32 cellular contexts compared by ENCODE assay signal in the genomic region with DNA sequence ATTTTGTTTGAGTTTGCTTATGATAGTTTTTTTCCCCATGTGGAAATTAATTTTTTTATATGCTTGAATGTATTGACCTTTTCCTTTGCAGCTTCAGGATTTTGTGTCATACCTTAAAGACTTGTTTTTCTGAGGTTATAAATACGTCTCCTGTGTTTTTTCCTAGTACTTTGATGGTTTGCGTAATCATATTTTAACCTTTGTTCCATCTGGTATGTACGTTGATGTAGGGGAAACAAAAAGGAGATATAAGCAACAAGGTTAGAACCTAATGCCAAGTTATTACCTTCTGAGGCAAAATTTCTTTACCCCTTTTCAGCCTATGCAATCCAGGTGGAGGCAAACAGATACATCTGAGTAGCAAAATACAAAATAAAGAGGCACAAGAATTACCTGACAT.
"Had no signal": no experiment of that assay in that cellular context is flagged by ENCODE, and none has a peak within 500 bp of the region (broad histone marks: within the 10 kb centered on the region; RNA-seq: fewer than 3 reads in every experiment).

No MANE protein-coding gene starts in this region.

- H3K27ac ChIP-seq: cardiac muscle cell, VCaP had no signal

- ATAC-seq: activated CD4-positive, alpha-beta T cell treated with anti-CD3 and anti-CD28 coated beads for 36 hours; activated CD4-positive, CD25-positive, alpha-beta regulatory T cell treated with anti-CD3 and anti-CD28 coated beads, Interleukin-2, amount 50 U/mL, for 24 hours; activated CD8-positive, alpha-beta memory T cell treated with anti-CD3 and anti-CD28 coated beads, Interleukin-2, amount 10 ng/mL, durations not matched to agents 7 days and 5 days; activated CD8-positive, alpha-beta T cell treated with anti-CD3 and anti-CD28 coated beads, Interleukin-2, amount 10 ng/mL, durations not matched to agents 7 days and 5 days had no signal

- DNase-seq: activated CD4-positive, alpha-beta memory T cell treated with anti-CD3 and anti-CD28 coated beads, Interleukin-2, amount 10 ng/mL, durations not matched to agents 7 days and 5 days; activated CD4-positive, alpha-beta T cell treated with anti-CD3 and anti-CD28 coated beads for 1 hour; activated CD4-positive, alpha-beta T cell treated with anti-CD3 and anti-CD28 coated beads for 36 hours; activated CD4-positive, alpha-beta T cell treated with anti-CD3 and anti-CD28 coated beads for 48 hours; activated CD4-positive, alpha-beta T cell treated with anti-CD3 and anti-CD28 coated beads, Interleukin-2, amount 10 ng/mL, durations not matched to agents 7 days and 5 days; activated CD4-positive, alpha-beta T cell treated with anti-CD3 and anti-CD28 coated beads, Interleukin-2, amount 50 U/mL, for 48 hours; activated CD4-positive, CD25-positive, alpha-beta regulatory T cell; activated CD8-positive, alpha-beta memory T cell treated with anti-CD3 and anti-CD28 coated beads for 24 hours; activated CD8-positive, alpha-beta memory T cell treated with anti-CD3 and anti-CD28 coated beads, Interleukin-2, amount 10 ng/mL, durations not matched to agents 7 days and 5 days; activated CD8-positive, alpha-beta memory T cell treated with anti-CD3 and anti-CD28 coated beads, Interleukin-2, amount 50 U/mL, for 48 hours; activated CD8-positive, alpha-beta T cell treated with anti-CD3 and anti-CD28 coated beads, Interleukin-2, amount 10 ng/mL, durations not matched to agents 7 days and 5 days; activated effector memory CD4-positive, alpha-beta T cell treated with Interleukin-2 at 50 U/mL for 16 hours; activated gamma-delta T cell; activated naive CD4-positive, alpha-beta T cell treated with anti-CD3 and anti-CD28 coated beads, Interleukin-2, amount 10 ng/mL, durations not matched to agents 7 days and 5 days; activated naive CD4-positive, alpha-beta T cell treated with Interleukin-2 at 50 U/mL for 16 hours; activated naive CD8-positive, alpha-beta T cell treated with anti-CD3 and anti-CD28 coated beads, Interleukin-2, amount 10 ng/mL, durations not matched to agents 7 days and 5 days; activated naive CD8-positive, alpha-beta T cell treated with anti-CD3 and anti-CD28 coated beads, Interleukin-2, amount 50 U/mL, for 24 hours; activated T-cell treated with anti-CD3 and anti-CD28 coated beads, Interleukin-2, amount 50 U/mL, for 24 hours; activated T-cell treated with anti-CD3 and anti-CD28 coated beads, Interleukin-2, amount 50 U/mL, for 48 hours; amygdala; anterior cingulate cortex; caudate nucleus; cerebellar nuclear complex; T-helper 1 cell; T-helper 2 cell; T-helper 9 cell had no signal

- H3K4me3 ChIP-seq: ascending aorta, cardiac muscle cell had no signal

- FAIRE-seq: bronchial epithelial cell, TTC549 had no signal

- H3K36me3 ChIP-seq: ascending aorta, cardiac muscle cell had no signal

- H3K27me3 ChIP-seq: ascending aorta, cardiac muscle cell had no signal

- H3K9me3 ChIP-seq: ascending aorta had no signal
